In the genomic region with DNA sequence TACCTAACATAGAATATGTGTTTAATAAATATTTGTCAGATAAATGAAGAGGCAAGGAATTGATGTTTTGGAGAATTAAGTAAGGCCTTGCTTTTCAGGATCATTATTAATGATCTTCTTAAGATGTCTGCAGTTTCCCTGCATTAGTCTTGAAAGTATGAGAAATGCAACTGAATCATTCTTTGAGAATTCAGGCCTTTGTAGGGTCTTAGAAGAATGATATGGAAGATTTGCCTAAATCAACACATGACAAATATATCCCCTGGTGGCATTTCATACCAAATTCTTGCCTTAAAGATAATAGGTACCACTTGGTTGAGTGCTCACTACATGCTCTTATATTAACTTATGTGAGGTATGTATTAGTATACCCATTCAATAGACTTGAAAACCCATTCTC, we compare ENCODE assay signal across 1 cellular context.
TF ChIP-seq lines count a peak whose summit lies in the region.

No MANE protein-coding gene starts in this region.

TF ChIP-seq in IMR-90, 13 proteins besides CTCF, POLR2A, EP300 and RAD21:
- TF ChIP-seq USF2 (IDR thresholded peaks at IDR 0.05; ENCODE audit: low read depth, low read length) = no peak
- TF ChIP-seq SMC3 (IDR thresholded peaks at IDR 0.05; ENCODE audit: low read depth, low read length) = no peak
- no peak for TF ChIP-seq NFE2L2 (IDR thresholded peaks at IDR 0.05; ENCODE audit: low read depth, low read length)
- TF ChIP-seq CHD1 (IDR thresholded peaks at IDR 0.05; ENCODE audit: low read depth, low read length) = no peak
- TF ChIP-seq, protein P1, sequence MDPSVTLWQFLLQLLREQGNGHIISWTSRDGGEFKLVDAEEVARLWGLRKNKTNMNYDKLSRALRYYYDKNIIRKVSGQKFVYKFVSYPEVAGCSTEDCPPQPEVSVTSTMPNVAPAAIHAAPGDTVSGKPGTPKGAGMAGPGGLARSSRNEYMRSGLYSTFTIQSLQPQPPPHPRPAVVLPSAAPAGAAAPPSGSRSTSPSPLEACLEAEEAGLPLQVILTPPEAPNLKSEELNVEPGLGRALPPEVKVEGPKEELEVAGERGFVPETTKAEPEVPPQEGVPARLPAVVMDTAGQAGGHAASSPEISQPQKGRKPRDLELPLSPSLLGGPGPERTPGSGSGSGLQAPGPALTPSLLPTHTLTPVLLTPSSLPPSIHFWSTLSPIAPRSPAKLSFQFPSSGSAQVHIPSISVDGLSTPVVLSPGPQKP (IDR thresholded peaks at IDR 0.05; ENCODE audit: borderline replicate concordance, low read depth, low read length) = no peak
- no peak for TF ChIP-seq MAZ (IDR thresholded peaks at IDR 0.05; ENCODE audit: borderline replicate concordance, low read depth, low read length)
- no peak for TF ChIP-seq RFX5 (IDR thresholded peaks at IDR 0.05; ENCODE audit: low read depth, low read length)
- no peak for TF ChIP-seq RCOR1 (IDR thresholded peaks at IDR 0.05; ENCODE audit: insufficient replicate concordance, low read length)
- TF ChIP-seq CEBPB (IDR thresholded peaks at IDR 0.05; ENCODE audit: low read depth, low read length) = no peak
- TF ChIP-seq MAFK (IDR thresholded peaks at IDR 0.05; ENCODE audit: low read depth, low read length) = no peak
- no peak for TF ChIP-seq FOS (IDR thresholded peaks at IDR 0.05; ENCODE audit: low read depth, low read length)
- no peak for TF ChIP-seq MXI1 (IDR thresholded peaks at IDR 0.05; ENCODE audit: borderline replicate concordance, low read depth, low read length)
- no peak for TF ChIP-seq BHLHE40 (IDR thresholded peaks at IDR 0.05; ENCODE audit: low read depth, low read length)
